In genomic region chr18:23502516-23503037, GRCh38 we compare ENCODE assay signal across 8 cellular contexts. TPM values are rescaled to one million over a fixed set of nuclear protein-coding genes. Genes with fewer than 3 reads are reported as not detected.
A peak's percentile ranks its signal among the peaks of the same experiment; 100 is the strongest.
DNase-seq lines count a peak whose midpoint lies in the region; ATAC-seq and TF ChIP-seq lines count a peak whose summit lies in the region.

No MANE protein-coding gene starts in this region.

- H3K79me2 ChIP-seq in hepatocyte = peaks cover 36% of the 10 kb centered on the region
- peaks cover 20% of the 10 kb centered on the region for H3K79me2 ChIP-seq in smooth muscle cell (ENCODE audit: low read depth)

- H3K4me1 ChIP-seq in hepatocyte (ENCODE audit: insufficient read depth) (peaks cover 9% of the 10 kb centered on the region), smooth muscle cell (ENCODE audit: low read depth) (peaks cover 22% of the 10 kb centered on the region)

- no peaks in the 10 kb centered on the region for H3K27me3 ChIP-seq in hepatocyte
- no peaks in the 10 kb centered on the region for H3K27me3 ChIP-seq in smooth muscle cell (ENCODE audit: low read depth)

- DNase-seq in NCI-H1092 treated with DMSO at 0.1 percent for 48 hours (lab: John Stamatoyannopoulos, UW) = peak; percentile 66
- no peak for DNase-seq in NCI-H1092 (lab: John Stamatoyannopoulos, UW)
- DNase-seq in hepatocyte (ENCODE audit: low spot score) = no peak
- no peak for DNase-seq in smooth muscle cell (lab: John Stamatoyannopoulos, UW; ENCODE audit: unreplicated experiment)
- no peak for DNase-seq in hypothalamus (lab: John Stamatoyannopoulos, UW)
- no peak for DNase-seq in hippocampal formation (lab: John Stamatoyannopoulos, UW)

- H3K36me3 ChIP-seq in hepatocyte (replicated peaks; ENCODE audit: insufficient read depth, low read depth) = no peaks in the 10 kb centered on the region
- H3K36me3 ChIP-seq in smooth muscle cell (ENCODE audit: low read depth) = no peaks in the 10 kb centered on the region

- ATAC-seq in GM19467 (IDR thresholded peaks at IDR 0.05; ENCODE audit: unreplicated experiment) = no peak

- no peak for TF ChIP-seq CTCF in WI38 (IDR thresholded peaks at IDR 0.05; ENCODE audit: low read depth, low read length)
- no peak for TF ChIP-seq CTCF in hepatocyte (IDR thresholded peaks at IDR 0.05; ENCODE audit: poor library complexity)
- TF ChIP-seq CTCF in smooth muscle cell (IDR thresholded peaks at IDR 0.05; ENCODE audit: borderline replicate concordance, insufficient read depth, poor library complexity, severe bottlenecking) = no peak

- H3F3A ChIP-seq in smooth muscle cell (ENCODE audit: low read depth) = no peaks in the 10 kb centered on the region

- H3K4me3 ChIP-seq in WI38 (ENCODE audit: low read depth, low read length) (peak overlapping the region; percentile 87), hepatocyte (peak overlapping the region; percentile 51), smooth muscle cell (peak overlapping the region; percentile 76)

- 21% methylated on average over 6 of the region's 6 CpGs for WGBS in hepatocyte (ENCODE audit: low lambda C conversion rate, missing lambda C conversion rate)
- 28% methylated on average over 6 of the region's 6 CpGs for WGBS in smooth muscle cell (ENCODE audit: low lambda C conversion rate)

- no peaks in the 10 kb centered on the region for H3K9me3 ChIP-seq in hepatocyte (ENCODE audit: low read depth)
- H3K9me3 ChIP-seq in smooth muscle cell (replicated peaks; ENCODE audit: low read depth) = no peaks in the 10 kb centered on the region

- H2AFZ ChIP-seq in hepatocyte (peak overlapping the region; percentile 54), smooth muscle cell (ENCODE audit: low read depth) (peak overlapping the region; percentile 98)

- H3K27ac ChIP-seq in hepatocyte = peak overlapping the region; percentile 94
- H3K27ac ChIP-seq in smooth muscle cell (ENCODE audit: low read depth) = peak overlapping the region; percentile 68

- H3K4me2 ChIP-seq in hepatocyte (peak overlapping the region; percentile 80), smooth muscle cell (peak overlapping the region; percentile 98)

- H4K20me1 ChIP-seq in hepatocyte (ENCODE audit: insufficient read depth, poor library complexity, severe bottlenecking) (no peaks in the 10 kb centered on the region), smooth muscle cell (ENCODE audit: low read depth) (peaks cover 6% of the 10 kb centered on the region)

- peak overlapping the region; percentile 71 for H3K9ac ChIP-seq in smooth muscle cell (ENCODE audit: low read depth)

- no peaks in the 10 kb centered on the region for H3K9me2 ChIP-seq in hepatocyte (replicated peaks; ENCODE audit: insufficient read depth)

RNA-seq across cellular contexts. Expression of gene RMC1, which starts 0.7 kb away (rescaled TPM):
- total RNA-seq in hepatocyte (20.8 and 26.6 TPM in 2 replicates), smooth muscle cell (13.2 and 20.7 TPM in 2 replicates)
- polyA plus RNA-seq in hepatocyte (26.9 and 37.1 TPM in 2 replicates), smooth muscle cell (10.0 and 20.6 TPM in 2 replicates)

RNA-seq across cellular contexts. Expression of gene RIOK3, which starts 49.5 kb away (rescaled TPM):
- total RNA-seq in hepatocyte (70.7 and 95.2 TPM in 2 replicates), smooth muscle cell (79.9 and 100 TPM in 2 replicates)
- polyA plus RNA-seq in hepatocyte (53.9 and 57.5 TPM in 2 replicates), smooth muscle cell (56.0 TPM in 2 replicates)
